Comparison of ENCODE assay signal across 24 cellular contexts in genomic region chr5:125367702-125368101, GRCh38.
DNase-seq lines count a peak whose midpoint lies in the region; ATAC-seq, FAIRE-seq and TF ChIP-seq lines count a peak whose summit lies in the region.
"Had no signal": no experiment of that assay in that cellular context is flagged by ENCODE, and none has a peak within 500 bp of the region (broad histone marks: within the 10 kb centered on the region; RNA-seq: fewer than 3 reads in every experiment).

No MANE protein-coding gene starts in this region.

- peaks cover 6% of the 10 kb centered on the region for H3K4me1 Mint-ChIP-seq in HFFc6 (ENCODE audit: low read depth)
- H3K4me1 Mint-ChIP-seq in astrocyte (ENCODE audit: low read depth, unreplicated experiment) = peaks cover 6% of the 10 kb centered on the region
- H3K4me1 Mint-ChIP-seq: CD8-positive, alpha-beta memory T cell had no signal

- peaks cover 1% of the 10 kb centered on the region; the same call in 1 of the 2 replicates for H3K27me3 Mint-ChIP-seq in HFFc6 (ENCODE audit: insufficient read depth)
- H3K27me3 Mint-ChIP-seq in astrocyte (ENCODE audit: low read depth, unreplicated experiment) = no peaks in the 10 kb centered on the region
- H3K27me3 Mint-ChIP-seq: CD8-positive, alpha-beta memory T cell had no signal

- 38 to 60% methylated on average over 1 of the region's 1 CpG for whole genome bisulfite sequencing in aorta, 2 donors

- H3K4me2 ChIP-seq in astrocyte (ENCODE audit: low read length) = no peak overlapping the region
- H3K4me2 ChIP-seq: KMS-11 had no signal

- TF ChIP-seq CTCF in HFFc6 (IDR thresholded peaks at IDR 0.05) (no peak), astrocyte (IDR thresholded peaks at IDR 0.05; ENCODE audit: insufficient read depth, low read depth, low read length) (no peak)

- no peak overlapping the region for H3K27ac Mint-ChIP-seq in HFFc6
- H3K27ac Mint-ChIP-seq in astrocyte (ENCODE audit: unreplicated experiment) = no peak overlapping the region
- H3K27ac Mint-ChIP-seq: CD8-positive, alpha-beta memory T cell had no signal

- H3K36me3 ChIP-seq in astrocyte (ENCODE audit: insufficient read depth, low read length) (no peaks in the 10 kb centered on the region), aorta (ENCODE audit: control insufficient read depth in 1 of 2, insufficient read depth in 2 of 2, low read length in 1 of 2) (no peaks in the 10 kb centered on the region)

- FAIRE-seq in astrocyte (lab: Jason Lieb, UNC) = no peak
- FAIRE-seq: D721Med, HepG2, RCC 7860 had no signal

- no peaks in the 10 kb centered on the region for H3K79me2 ChIP-seq in astrocyte (ENCODE audit: insufficient read depth, low read length)

- H3K4me3 Mint-ChIP-seq in HFFc6 = no peak overlapping the region
- H3K4me3 Mint-ChIP-seq in astrocyte (ENCODE audit: unreplicated experiment) = no peak overlapping the region
- H3K4me3 Mint-ChIP-seq: CD8-positive, alpha-beta memory T cell had no signal

- H2AFZ ChIP-seq in astrocyte (ENCODE audit: low read depth, low read length) = no peak overlapping the region

- H3K36me3 Mint-ChIP-seq in HFFc6 (ENCODE audit: low read depth) = no peaks in the 10 kb centered on the region
- H3K36me3 Mint-ChIP-seq in astrocyte (ENCODE audit: low read depth, unreplicated experiment) = no peaks in the 10 kb centered on the region
- H3K36me3 Mint-ChIP-seq: CD8-positive, alpha-beta memory T cell had no signal

- H4K20me1 ChIP-seq in astrocyte (ENCODE audit: insufficient read depth, low read length) = no peaks in the 10 kb centered on the region

- peak; percentile 31 for DNase-seq in AG08395 (ENCODE audit: low spot score)
- DNase-seq in HFFc6 = peak; percentile 6
- peak; percentile 56 for DNase-seq in astrocyte (ENCODE audit: low read depth)
- DNase-seq in iris pigment epithelial cell (ENCODE audit: low read depth) = peak; percentile 15
- DNase-seq in NCI-H748 (lab: John Stamatoyannopoulos, UW; ENCODE audit: unreplicated experiment) = no peak
- no peak for DNase-seq in HuH-7 (ENCODE audit: low spot score)
- no peak for DNase-seq in NK-92 treated with Interleukin-12 subunit alpha and Interleukin-12 subunit beta, amount 100 ng/mL, for 24 hours (lab: John Stamatoyannopoulos, UW)
- no peak for DNase-seq in aorta
- DNase-seq: 8988T; C1 segment of cervical spinal cord; CD8-positive, alpha-beta memory T cell; DMS79; H7; NCI-H1048; NCI-H1436; NCI-H2029 treated with DMSO at 0.1 percent for 48 hours; NCI-H2171; NCI-H446; NCI-H69; SHP77 had no signal

- H3K9me3 Mint-ChIP-seq in HFFc6 = no peaks in the 10 kb centered on the region
- no peaks in the 10 kb centered on the region for H3K9me3 Mint-ChIP-seq in astrocyte (ENCODE audit: unreplicated experiment)

- H3K4me3 ChIP-seq in astrocyte (ENCODE audit: insufficient read depth, low read depth, low read length) = no peak overlapping the region
- no peak overlapping the region for H3K4me3 ChIP-seq in aorta (ENCODE audit: low read length in 2 of 2)

- H3K27me3 ChIP-seq in astrocyte (ENCODE audit: insufficient read depth, low read length) (no peaks in the 10 kb centered on the region), aorta (ENCODE audit: control insufficient read depth in 1 of 2, insufficient read depth in 2 of 2, low read length in 1 of 2) (no peaks in the 10 kb centered on the region)

- H3K9me3 ChIP-seq in astrocyte (ENCODE audit: insufficient read depth, low read depth, low read length) (no peaks in the 10 kb centered on the region), aorta (ENCODE audit: control insufficient read depth, low read length) (no peaks in the 10 kb centered on the region)

- intact Hi-C loops in aorta (cut with DNase I) = no loop called here

- H3K27ac ChIP-seq in astrocyte (ENCODE audit: low read depth, low read length) = no peak overlapping the region
- H3K27ac ChIP-seq in aorta (ENCODE audit: low read depth in 1 of 2, low read length in 2 of 2) = no peak overlapping the region
- H3K27ac ChIP-seq: KMS-11 had no signal

- H3K4me1 ChIP-seq in astrocyte (ENCODE audit: insufficient read depth, low read length) (peaks cover 2% of the 10 kb centered on the region), aorta (ENCODE audit: control insufficient read depth in 1 of 2, insufficient read depth in 2 of 2, low read length in 2 of 2) (no peaks in the 10 kb centered on the region)

- no peak overlapping the region for H3K9ac ChIP-seq in astrocyte (ENCODE audit: low read length)
- H3K9ac ChIP-seq: KMS-11 had no signal

- ATAC-seq in aorta (ENCODE audit: low FRiP score) = no peak
- ATAC-seq: HepG2 had no signal

Comparison
In these comparisons a context has a peak if more than half of its experiments do, and no peak if none do; other contexts are left out.
1. DNase-seq: peak in AG08395 (single experiment), HFFc6 (single experiment), astrocyte (single experiment) and iris pigment epithelial cell (single experiment); none in NCI-H748 (single experiment), HuH-7 (single experiment), NK-92 treated with Interleukin-12 subunit alpha and Interleukin-12 subunit beta, amount 100 ng/mL, for 24 hours (single experiment) and aorta (0 of 2).